Comparison of ENCODE assay signal across 14 cellular contexts in the genomic region with DNA sequence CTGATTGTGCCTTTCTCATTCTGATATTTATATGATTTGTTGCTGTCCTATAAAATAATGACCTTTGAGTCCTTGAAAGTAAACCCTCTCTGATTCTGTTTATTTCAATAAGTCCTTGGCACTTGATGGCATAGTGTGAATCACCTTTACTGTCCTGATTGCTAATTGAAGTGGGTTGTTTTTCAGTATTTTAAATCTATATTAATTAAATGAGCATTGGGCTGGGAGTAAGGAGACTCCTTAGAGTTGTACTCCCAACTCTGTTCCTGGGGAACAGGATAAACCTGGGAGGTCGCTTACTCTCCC.
A peak's percentile ranks its signal among the peaks of the same experiment; 100 is the strongest.
DNase-seq lines count a peak whose midpoint lies in the region; TF ChIP-seq lines count a peak whose summit lies in the region.
"Had no signal": no experiment of that assay in that cellular context is flagged by ENCODE, and none has a peak within 500 bp of the region (broad histone marks: within the 10 kb centered on the region; RNA-seq: fewer than 3 reads in every experiment).

No MANE protein-coding gene starts in this region.

- H3K4me3 ChIP-seq in HEK293 (ENCODE audit: low read depth, low read length) (no peak overlapping the region), SJCRH30 (no peak overlapping the region), skeletal muscle satellite cell (ENCODE audit: low read length) (no peak overlapping the region)
- H3K4me3 ChIP-seq: GM23338 had no signal

- H3K9me3 ChIP-seq in HEK293 (ENCODE audit: control insufficient read depth, insufficient read depth, low read depth, low read length) (no peaks in the 10 kb centered on the region), SJCRH30 (replicated peaks) (no peaks in the 10 kb centered on the region), skeletal muscle satellite cell (replicated peaks; ENCODE audit: low read length) (no peaks in the 10 kb centered on the region)

- H3K27ac ChIP-seq in HEK293 (ENCODE audit: extremely low read depth, low read depth, low read length) (no peak overlapping the region), SJCRH30 (peak overlapping the region; percentile 27), VCaP (peak overlapping the region; percentile 14; the same call in 1 of the 2 replicates)

- TF ChIP-seq CTCF in HEK293 (tag by site-specific recombination; IDR thresholded peaks at IDR 0.05) = no peak
- TF ChIP-seq CTCF in VCaP (conservative IDR thresholded peaks at IDR 0.05) = no peak
- TF ChIP-seq CTCF in GM20000 (IDR thresholded peaks at IDR 0.05; ENCODE audit: extremely low read depth, missing control alignments) = no peak

- H3K4me1 ChIP-seq in HEK293 (ENCODE audit: control insufficient read depth, insufficient read depth, low read length) (no peaks in the 10 kb centered on the region), SJCRH30 (peaks cover 12% of the 10 kb centered on the region), skeletal muscle satellite cell (ENCODE audit: control insufficient read depth, insufficient read depth, low read length) (peaks cover 15% of the 10 kb centered on the region)

- no peaks in the 10 kb centered on the region for H3K36me3 ChIP-seq in HEK293 (ENCODE audit: control insufficient read depth in 2 of 2, insufficient read depth in 1 of 2, low read length in 2 of 2)
- H3K36me3 ChIP-seq in SJCRH30 = no peaks in the 10 kb centered on the region
- H3K36me3 ChIP-seq in skeletal muscle satellite cell (ENCODE audit: insufficient read depth, low read length) = no peaks in the 10 kb centered on the region

- H3K27me3 ChIP-seq in SJCRH30 = no peaks in the 10 kb centered on the region
- no peaks in the 10 kb centered on the region for H3K27me3 ChIP-seq in skeletal muscle satellite cell (ENCODE audit: control insufficient read depth, insufficient read depth, low read length)

- peak in 1 of 2 experiments; percentile 5 for DNase-seq in SJCRH30
- no peak for DNase-seq in 8988T
- DNase-seq in DMS79 treated with DMSO at 0.1 percent for 48 hours (lab: John Stamatoyannopoulos, UW) = no peak
- no peak for DNase-seq in GM20000 (ENCODE audit: low spot score)
- no peak for DNase-seq in stimulated activated CD4-positive, alpha-beta T cell treated with anti-CD3 and anti-CD28 coated beads, Interleukin-4, amount 100 ng/mL, for 4 hours
- DNase-seq: C1 segment of cervical spinal cord; CD4-positive, alpha-beta memory T cell; DMS 273 treated with DMSO at 0.1 percent for 48 hours; DND-41; H9 had no signal

- peak overlapping the region; percentile 4 for H3K4me2 ChIP-seq in skeletal muscle satellite cell (ENCODE audit: low read length)
- H3K4me2 ChIP-seq: GM23338 had no signal

- H3K9ac ChIP-seq in skeletal muscle satellite cell (ENCODE audit: low read depth, low read length) = no peak overlapping the region

- CTCF ChIA-PET in HEK293 (lab: Yijun Ruan, JAX) = no interaction called here

- POLR2A ChIA-PET in HEK293 (lab: Yijun Ruan, JAX) = no interaction called here

TF ChIP-seq in HEK293, 187 proteins besides CTCF, POLR2A, EP300 and RAD21:
- TF ChIP-seq, protein P1, sequence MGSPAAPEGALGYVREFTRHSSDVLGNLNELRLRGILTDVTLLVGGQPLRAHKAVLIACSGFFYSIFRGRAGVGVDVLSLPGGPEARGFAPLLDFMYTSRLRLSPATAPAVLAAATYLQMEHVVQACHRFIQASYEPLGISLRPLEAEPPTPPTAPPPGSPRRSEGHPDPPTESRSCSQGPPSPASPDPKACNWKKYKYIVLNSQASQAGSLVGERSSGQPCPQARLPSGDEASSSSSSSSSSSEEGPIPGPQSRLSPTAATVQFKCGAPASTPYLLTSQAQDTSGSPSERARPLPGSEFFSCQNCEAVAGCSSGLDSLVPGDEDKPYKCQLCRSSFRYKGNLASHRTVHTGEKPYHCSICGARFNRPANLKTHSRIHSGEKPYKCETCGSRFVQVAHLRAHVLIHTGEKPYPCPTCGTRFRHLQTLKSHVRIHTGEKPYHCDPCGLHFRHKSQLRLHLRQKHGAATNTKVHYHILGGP (tag by site-specific recombination; IDR thresholded peaks at IDR 0.05) = 0 out of 2 replicates have a peak, but pooled peaks have one; percentile 9
- no peak for TF ChIP-seq HOXC10 (CRISPR knock-in tag; IDR thresholded peaks at IDR 0.05)
- no peak for TF ChIP-seq ZNF184 (tag by site-specific recombination; IDR thresholded peaks at IDR 0.05)
- peak; percentile 93 for TF ChIP-seq WT1 (tag by site-specific recombination; IDR thresholded peaks at IDR 0.05)
- peak; percentile 39; the same call in 1 of the 2 replicates for TF ChIP-seq HOXD13 (CRISPR knock-in tag; IDR thresholded peaks at IDR 0.05; ENCODE audit: borderline replicate concordance)
- TF ChIP-seq ZNF335 (tag by site-specific recombination; conservative IDR thresholded peaks at IDR 0.05) = 0 out of 2 replicates have a peak, but pooled peaks have one; percentile 25
TF ChIP-seq in HEK293: peak in this region for 4.
